24 cellular contexts compared by ENCODE assay signal in genomic region chr15:74609938-74610301, GRCh38.
"Had no signal": no experiment of that assay in that cellular context is flagged by ENCODE, and none has a peak within 500 bp of the region (broad histone marks: within the 10 kb centered on the region; RNA-seq: fewer than 3 reads in every experiment).

No MANE protein-coding gene starts in this region.

- H3K36me3 ChIP-seq: breast epithelium had no signal

- H3K4me1 ChIP-seq: breast epithelium had no signal

- H3K4me3 Mint-ChIP-seq: activated CD4-positive, alpha-beta T cell treated with anti-CD3 and anti-CD28 coated beads, Interleukin-2, amount 10 ng/mL, durations not matched to agents 24 days and 14 days; activated CD8-positive, alpha-beta T cell treated with anti-CD3 and anti-CD28 coated beads for 36 hours; activated naive CD4-positive, alpha-beta T cell treated with anti-CD3 and anti-CD28 coated beads, Interleukin-2, amount 50 U/mL, for 24 hours; activated naive CD8-positive, alpha-beta T cell treated with anti-CD3 and anti-CD28 coated beads, Interleukin-2, amount 10 ng/mL, durations not matched to agents 7 days and 5 days had no signal

- H3K27ac ChIP-seq: body of pancreas, breast epithelium, PC-9 had no signal

- H3K27me3 ChIP-seq: body of pancreas, breast epithelium had no signal

- H3K36me3 Mint-ChIP-seq: activated naive CD4-positive, alpha-beta T cell treated with anti-CD3 and anti-CD28 coated beads, Interleukin-2, amount 50 U/mL, for 24 hours; activated naive CD8-positive, alpha-beta T cell treated with anti-CD3 and anti-CD28 coated beads, Interleukin-2, amount 10 ng/mL, durations not matched to agents 7 days and 5 days had no signal

- H3K9me3 ChIP-seq: body of pancreas, breast epithelium had no signal

- ATAC-seq: activated CD8-positive, alpha-beta T cell treated with anti-CD3 and anti-CD28 coated beads for 36 hours; body of pancreas had no signal

- H3K27ac Mint-ChIP-seq: activated CD4-positive, alpha-beta T cell treated with anti-CD3 and anti-CD28 coated beads, Interleukin-2, amount 10 ng/mL, durations not matched to agents 24 days and 14 days; activated CD8-positive, alpha-beta T cell treated with anti-CD3 and anti-CD28 coated beads for 36 hours; activated naive CD4-positive, alpha-beta T cell treated with anti-CD3 and anti-CD28 coated beads, Interleukin-2, amount 50 U/mL, for 24 hours; activated naive CD8-positive, alpha-beta T cell treated with anti-CD3 and anti-CD28 coated beads, Interleukin-2, amount 10 ng/mL, durations not matched to agents 7 days and 5 days; activated T-helper 2 cell treated with anti-CD3 and anti-CD28 coated beads, Interferon-gamma antibody, Interleukin-2, Interleukin-4, amounts not matched to agents 10 μg/mL and 5 μg/mL and 100 μg/mL, durations not matched to agents 14 hours and 24 hours and 36 hours had no signal

- DNase-seq: activated CD4-positive, alpha-beta T cell treated with anti-CD3 and anti-CD28 coated beads, Interleukin-2, amount 10 ng/mL, durations not matched to agents 24 days and 14 days; activated CD4-positive, alpha-beta T cell treated with anti-CD3 and anti-CD28 coated beads, Interleukin-2, amount 50 U/mL, for 4 hours; activated CD8-positive, alpha-beta T cell treated with anti-CD3 and anti-CD28 coated beads for 36 hours; activated gamma-delta T cell; activated naive CD4-positive, alpha-beta T cell treated with Interleukin-2 at 50 U/mL for 16 hours; activated naive CD8-positive, alpha-beta T cell treated with anti-CD3 and anti-CD28 coated beads, Interleukin-2, amount 10 ng/mL, durations not matched to agents 7 days and 5 days; activated T-cell treated with anti-CD3 and anti-CD28 coated beads, Interleukin-2, amount 50 U/mL, for 1 hour; central memory CD4-positive, alpha-beta T cell; NCI-H1048; NCI-H1105 treated with DMSO at 0.1 percent for 48 hours; NCI-H1436; NCI-H1694 treated with DMSO at 0.1 percent for 48 hours; NCI-H2029; NCI-H345; NCI-H524 treated with DMSO at 0.1 percent for 48 hours; PC-9; SW 1271; T-helper 1 cell; T-helper 2 cell; T-helper 9 cell had no signal

- H3K4me2 ChIP-seq: PC-9 had no signal

- H3K27me3 Mint-ChIP-seq: activated CD4-positive, alpha-beta T cell treated with anti-CD3 and anti-CD28 coated beads, Interleukin-2, amount 10 ng/mL, durations not matched to agents 24 days and 14 days; activated CD8-positive, alpha-beta T cell treated with anti-CD3 and anti-CD28 coated beads for 36 hours; activated naive CD4-positive, alpha-beta T cell treated with anti-CD3 and anti-CD28 coated beads, Interleukin-2, amount 50 U/mL, for 24 hours; activated naive CD8-positive, alpha-beta T cell treated with anti-CD3 and anti-CD28 coated beads, Interleukin-2, amount 10 ng/mL, durations not matched to agents 7 days and 5 days had no signal

- H3K4me3 ChIP-seq: body of pancreas, breast epithelium, PC-9 had no signal

- H2AFZ ChIP-seq: PC-9 had no signal

- H3K9me3 Mint-ChIP-seq: activated CD4-positive, alpha-beta T cell treated with anti-CD3 and anti-CD28 coated beads, Interleukin-2, amount 10 ng/mL, durations not matched to agents 24 days and 14 days; activated CD8-positive, alpha-beta T cell treated with anti-CD3 and anti-CD28 coated beads for 36 hours; activated naive CD4-positive, alpha-beta T cell treated with anti-CD3 and anti-CD28 coated beads, Interleukin-2, amount 50 U/mL, for 24 hours; activated naive CD8-positive, alpha-beta T cell treated with anti-CD3 and anti-CD28 coated beads, Interleukin-2, amount 10 ng/mL, durations not matched to agents 7 days and 5 days; activated T-helper 2 cell treated with anti-CD3 and anti-CD28 coated beads, Interferon-gamma antibody, Interleukin-2, Interleukin-4, amounts not matched to agents 10 μg/mL and 5 μg/mL and 100 μg/mL, durations not matched to agents 14 hours and 24 hours and 36 hours had no signal
